ENCODE assay signal across 9 cellular contexts in genomic region chr19:55673889-55674288, GRCh38. TPM values are rescaled to one million over a fixed set of nuclear protein-coding genes. Genes with fewer than 3 reads are reported as not detected.
DNase-seq lines count a peak whose midpoint lies in the region; ATAC-seq, FAIRE-seq and TF ChIP-seq lines count a peak whose summit lies in the region.
"Had no signal": no experiment of that assay in that cellular context is flagged by ENCODE, and none has a peak within 500 bp of the region (broad histone marks: within the 10 kb centered on the region; RNA-seq: fewer than 3 reads in every experiment).

No MANE protein-coding gene starts in this region.

- peak overlapping the region; percentile 58 to 63; a peak in 3 of 4 replicates for H3K4me2 ChIP-seq in H1 (ENCODE audit: insufficient read depth in 1 of 2, low read depth in 2 of 2, low read length in 2 of 2)

- no peak overlapping the region for H3K18ac ChIP-seq in H1 (ENCODE audit: extremely low read depth, low read length)

- H3K23ac ChIP-seq in H1 (ENCODE audit: insufficient read length) = no peak overlapping the region

- no peak overlapping the region for H3K56ac ChIP-seq in H1 (replicated peaks; ENCODE audit: insufficient read length, low read depth, low read length)

- peaks cover 21 to 68% of the 10 kb centered on the region in 2 experiments for H3K79me2 ChIP-seq in H1 (ENCODE audit: control insufficient read depth in 1 of 2, insufficient read depth in 2 of 2, low read length in 2 of 2)

- no peak for FAIRE-seq in H1 (lab: Jason Lieb, UNC)
- FAIRE-seq: colon had no signal

- no peak overlapping the region for H2BK12ac ChIP-seq in H1 (ENCODE audit: low read depth, low read length)

- peak overlapping the region; percentile 82 for H3K27ac Mint-ChIP-seq in activated T-cell treated with anti-CD3 and anti-CD28 coated beads, Interleukin-2, amount 50 U/mL, for 72 hours

- H3K4me1 ChIP-seq in RWPE2 (ENCODE audit: insufficient read depth, poor library complexity, severe bottlenecking) (peaks cover 13% of the 10 kb centered on the region), H1 (replicated peaks in 1 of 4; ENCODE audit: control insufficient read depth in 3 of 4, insufficient read depth in 4 of 4, low read length in 3 of 4) (peaks cover 0 to 11% (median 6%) of the 10 kb centered on the region in 4 experiments; a peak in 5 of 7 replicates), stomach (peaks cover 39 to 91% (median 71%) of the 10 kb centered on the region in 4 donors), mucosa of descending colon (ENCODE audit: low read depth) (peaks cover 32% of the 10 kb centered on the region)

- no peak overlapping the region for H3K4ac ChIP-seq in H1 (replicated peaks; ENCODE audit: insufficient read length, low read depth, low read length)

- POLR2A ChIA-PET in H1 (lab: Charles Lee; ENCODE audit: partially characterized antibody) = interaction anchor here (0.9 to 2.5 kb wide), 8 partner anchors 9 to 34 kb away, joined by 3 to 18 read pairs (median 4); partner anchors contain the start of genes U2AF2 and ZNF580
- POLR2A ChIA-PET in HEK293T (lab: Yijun Ruan, JAX) = interaction anchor here (0.7 to 1.1 kb wide), 3 partner anchors 18 to 21 kb away, joined by 3 to 7 read pairs (median 4); partner anchors contain the start of gene U2AF2

- H4K20me1 ChIP-seq in H1 (replicated peaks in 1 of 2; ENCODE audit: control insufficient read depth in 1 of 2, insufficient read depth in 2 of 2, low read length in 2 of 2) = peaks cover 20 to 36% of the 10 kb centered on the region in 2 experiments

- H3K4me1 Mint-ChIP-seq in activated T-cell treated with anti-CD3 and anti-CD28 coated beads, Interleukin-2, amount 50 U/mL, for 72 hours (ENCODE audit: low read depth) = peaks cover 44% of the 10 kb centered on the region

- TF ChIP-seq CTCF in RWPE2 (IDR thresholded peaks at IDR 0.05; ENCODE audit: poor library complexity, severe bottlenecking) = no peak
- no peak for TF ChIP-seq CTCF in H1 (IDR thresholded peaks at IDR 0.05; ENCODE audit: control extremely low read depth in 1 of 3, insufficient read depth in 1 of 3, low read depth in 1 of 3, low read length in 3 of 3)
- no peak for TF ChIP-seq CTCF in stomach (IDR thresholded peaks at IDR 0.05)
- TF ChIP-seq CTCF in mucosa of descending colon (IDR thresholded peaks at IDR 0.05) = no peak

- no peaks in the 10 kb centered on the region for H3K27me3 ChIP-seq in RWPE2 (ENCODE audit: insufficient read depth, poor library complexity, severe bottlenecking)
- no peaks in the 10 kb centered on the region for H3K27me3 ChIP-seq in H1 (replicated peaks in 1 of 4; ENCODE audit: control insufficient read depth in 3 of 4, extremely low read depth in 1 of 4, insufficient read depth in 3 of 4, low read length in 3 of 4)
- no peaks in the 10 kb centered on the region for H3K27me3 ChIP-seq in stomach

- TF ChIP-seq EP300 in H1 (IDR thresholded peaks at IDR 0.05; ENCODE audit: borderline replicate concordance in 1 of 2, low read depth in 2 of 2, low read length in 2 of 2) (no peak), stomach (IDR thresholded peaks at IDR 0.05) (no peak)

- H3K27me3 Mint-ChIP-seq in activated T-cell treated with anti-CD3 and anti-CD28 coated beads, Interleukin-2, amount 50 U/mL, for 72 hours (ENCODE audit: low read depth) = no peaks in the 10 kb centered on the region

- no peak overlapping the region for H2BK15ac ChIP-seq in H1 (ENCODE audit: low read length)

- H3K27ac ChIP-seq in RWPE2 (ENCODE audit: poor library complexity, severe bottlenecking) = peak overlapping the region; percentile 59
- no peak overlapping the region for H3K27ac ChIP-seq in H1 (ENCODE audit: low read depth, low read length)
- H3K27ac ChIP-seq in stomach = peak overlapping the region in 3 of 5 donors; percentile 92 to 95 (median 94)

- H2AFZ ChIP-seq in H1 (ENCODE audit: low read length) = no peak overlapping the region

- no peak for TF ChIP-seq RAD21 in H1 (IDR thresholded peaks at IDR 0.05 in 1 of 2, conservative IDR thresholded peaks at IDR 0.05 in 1 of 2; ENCODE audit: low read depth in 2 of 2, low read length in 2 of 2)

- no peak overlapping the region for H2BK120ac ChIP-seq in H1 (replicated peaks; ENCODE audit: low read depth, low read length)

- no peak overlapping the region for H3K14ac ChIP-seq in H1 (ENCODE audit: insufficient read length)

- DNase-seq in activated T-cell treated with anti-CD3 and anti-CD28 coated beads, Interleukin-2, amount 50 U/mL, for 72 hours = no peak
- DNase-seq in activated T-cell treated with anti-CD3 and anti-CD28 coated beads for 4 hours = no peak
- no peak for DNase-seq in RWPE2 (ENCODE audit: low spot score)
- DNase-seq in H1 (ENCODE audit: low read depth in 1 of 2, low spot score in 2 of 2) = no peak
- no peak for DNase-seq in stomach
- no peak for DNase-seq in HEK293T (ENCODE audit: extremely low spot score)
- DNase-seq in NCI-H1092 treated with DMSO at 0.1 percent for 48 hours (lab: John Stamatoyannopoulos, UW) = no peak
- DNase-seq in mucosa of descending colon = no peak

- peaks cover 12% of the 10 kb centered on the region for H3K79me1 ChIP-seq in H1 (ENCODE audit: low read depth, low read length)

- peaks cover 5% of the 10 kb centered on the region; the same call in 1 of the 2 replicates for H3K23me2 ChIP-seq in H1 (ENCODE audit: low read depth, low read length)

- H3K4me3 Mint-ChIP-seq in activated T-cell treated with anti-CD3 and anti-CD28 coated beads, Interleukin-2, amount 50 U/mL, for 72 hours = peak overlapping the region in 1 of 2 donors; percentile 14

- peaks cover 8 to 19% of the 10 kb centered on the region in 2 donors for H3K36me3 Mint-ChIP-seq in activated T-cell treated with anti-CD3 and anti-CD28 coated beads, Interleukin-2, amount 50 U/mL, for 72 hours (ENCODE audit: insufficient read depth in 2 of 2)

- H3K36me3 ChIP-seq in RWPE2 (ENCODE audit: low read depth) = peaks cover 77% of the 10 kb centered on the region
- H3K36me3 ChIP-seq in H1 (ENCODE audit: control insufficient read depth in 2 of 4, insufficient read depth in 4 of 4, low read length in 3 of 4) = peaks cover 14 to 24% (median 22%) of the 10 kb centered on the region in 4 experiments
- H3K36me3 ChIP-seq in stomach = peaks cover 32 to 73% (median 67%) of the 10 kb centered on the region in 4 donors
- H3K36me3 ChIP-seq in mucosa of descending colon (ENCODE audit: low read depth) = peaks cover 3% of the 10 kb centered on the region

- no peak overlapping the region for H2BK20ac ChIP-seq in H1 (ENCODE audit: low read length)

- no peak overlapping the region for H4K91ac ChIP-seq in H1 (replicated peaks; ENCODE audit: insufficient read length, low read length)

- H3K4me3 ChIP-seq in RWPE2 (ENCODE audit: severe bottlenecking) (no peak overlapping the region), H1 (ENCODE audit: extremely low read depth in 1 of 4, insufficient read depth in 2 of 4, low read depth in 3 of 4, low read length in 4 of 4) (peak overlapping the region in 2 of 4 experiments; percentile 83 to 91; a peak in 2 of 8 replicates), stomach (peak overlapping the region in 1 of 4 donors; percentile 70), mucosa of descending colon (no peak overlapping the region)

- no peak for TF ChIP-seq POLR2A in H1 (IDR thresholded peaks at IDR 0.05; ENCODE audit: control extremely low read depth in 1 of 2, low read depth in 2 of 2, low read length in 2 of 2)
- TF ChIP-seq POLR2A in stomach (IDR thresholded peaks at IDR 0.05) = no peak

- H3K9ac ChIP-seq in H1 (replicated peaks in 1 of 4; ENCODE audit: extremely low read depth in 1 of 4, low read depth in 3 of 4, low read length in 3 of 4) = 0 out of 7 replicates have a peak overlapping the region, but pooled peaks of 1 of the 4 experiments have one; percentile 34

- 0 out of 2 replicates have a peak overlapping the region, but pooled peaks have one; percentile 78 for H2BK5ac ChIP-seq in H1 (ENCODE audit: low read depth, low read length)

- ATAC-seq in activated T-cell treated with anti-CD3 and anti-CD28 coated beads, Interleukin-2, amount 50 U/mL, for 72 hours (replicated peaks in 1 of 2) = no peak
- no peak for ATAC-seq in RWPE2 (ENCODE audit: low read depth)
- no peak for ATAC-seq in mucosa of descending colon

- CTCF ChIA-PET in H1 (lab: Charles Lee; ENCODE audit: partially characterized antibody) (no interaction called here), HEK293T (lab: Yijun Ruan, JAX) (no interaction called here)

- no peaks in the 10 kb centered on the region for H3K9me3 Mint-ChIP-seq in activated T-cell treated with anti-CD3 and anti-CD28 coated beads, Interleukin-2, amount 50 U/mL, for 72 hours

- intact Hi-C loops in stomach (cut with DNase I; ENCODE audit: low total_unique reads) = no loop called here
- intact Hi-C loops in mucosa of descending colon (cut with DNase I, micrococcal nuclease) = no loop called here

- H4K5ac ChIP-seq in H1 (ENCODE audit: insufficient read length, low read depth, low read length) = no peak overlapping the region

- H4K8ac ChIP-seq in H1 (ENCODE audit: extremely low read depth, insufficient read depth, low read length) = peak overlapping the region; percentile 59; the same call in 1 of the 2 replicates

- 86% methylated on average over 1 of the region's 15 CpGs; no CpG with 5 or more reads in 1 of the 2 experiments for WGBS in H1 (ENCODE audit: extremely low coverage in 1 of 2, insufficient coverage in 1 of 2, insufficient read length in 1 of 2, insufficient replicate concordance in 2 of 2, low coverage in 1 of 2, low lambda C conversion rate in 2 of 2, missing lambda C conversion rate in 1 of 2), 2 experiments
- WGBS in stomach, 5 donors = 66 to 76% (median 67%) methylated on average over 10 to 15 of the region's 15 CpGs

- 0 out of 2 replicates have a peak overlapping the region, but pooled peaks have one; percentile 65 for H2AK5ac ChIP-seq in H1 (ENCODE audit: low read depth, low read length)

- H3K9me3 ChIP-seq in RWPE2 (ENCODE audit: severe bottlenecking) (no peaks in the 10 kb centered on the region), H1 (ENCODE audit: insufficient read depth in 2 of 2, low read depth in 1 of 2, low read length in 1 of 2) (no peaks in the 10 kb centered on the region), stomach (no peaks in the 10 kb centered on the region), mucosa of descending colon (no peaks in the 10 kb centered on the region)

RNA-seq across cellular contexts. Expression of gene EPN1, which starts 1.1 kb away (rescaled TPM):
- 10 to 100 TPM; 33.8 to 40.5 TPM for total RNA-seq in activated T-cell treated with anti-CD3 and anti-CD28 coated beads, Interleukin-2, amount 50 U/mL, for 72 hours
- total RNA-seq in H1 (2021; fragmentation: NEBNext Ultra II Directional; extraction: Animal tissue kit (Norgen Biotek cat#: 25700)) = 200 and 206 TPM in 2 replicates
- polyA plus RNA-seq in H1 (2011; rRNA removed) = 49.6 and 116 TPM in 2 replicates
- polyA plus RNA-seq in H1 (2011; cell fraction: cytosol; rRNA removed) = 75.2 TPM
- polyA plus RNA-seq in H1 (2011; cell fraction: nucleus; rRNA removed) = 71.0 TPM
- polyA plus RNA-seq in H1 (2012, experiment 1 of 2) = 100 to 163 TPM (median 150 TPM) in 4 replicates
- polyA plus RNA-seq in H1 (2012, experiment 2 of 2) = 137 TPM
- polyA plus RNA-seq in H1 (2013, experiment 1 of 2) = 103 TPM
- polyA plus RNA-seq in H1 (2013, experiment 2 of 2) = 111 TPM
- 55.2 and 69.0 TPM in 2 replicates for polyA minus RNA-seq in H1 (2011; rRNA and poly(A)+ RNA removed)
- 133 TPM for polyA minus RNA-seq in H1 (2011; cell fraction: cytosol; rRNA and poly(A)+ RNA removed)
- 43.1 TPM for polyA minus RNA-seq in H1 (2011; cell fraction: nucleus; rRNA and poly(A)+ RNA removed)
- total RNA-seq in stomach = 100 to 1,000 TPM in 3 of 5 donors, 10 to 100 TPM in 2; 17.8 to 363 (median 184) TPM
- 100 to 1,000 TPM in 2 of 3 donors, 10 to 100 TPM in 1; 74.6 to 213 (median 183) TPM for polyA plus RNA-seq in stomach
- total RNA-seq in mucosa of descending colon = 100 to 1,000 TPM; 156 to 251 (median 192) TPM

RNA-seq across cellular contexts. Expression of gene U2AF2, which starts 19.1 kb away (rescaled TPM):
- total RNA-seq in activated T-cell treated with anti-CD3 and anti-CD28 coated beads, Interleukin-2, amount 50 U/mL, for 72 hours = 100 to 1,000 TPM; 128 to 137 TPM
- total RNA-seq in H1 (2021; fragmentation: NEBNext Ultra II Directional; extraction: Animal tissue kit (Norgen Biotek cat#: 25700)) = 252 and 269 TPM in 2 replicates
- polyA plus RNA-seq in H1 (2011; rRNA removed) (162 and 297 TPM in 2 replicates), stomach (10 to 100 TPM; 53.2 to 91.4 (median 62.2) TPM)
- 279 TPM for polyA plus RNA-seq in H1 (2011; cell fraction: cytosol; rRNA removed)
- polyA plus RNA-seq in H1 (2011; cell fraction: nucleus; rRNA removed) = 769 TPM
- 233 to 309 TPM (median 276 TPM) in 4 replicates for polyA plus RNA-seq in H1 (2012, experiment 1 of 2)
- polyA plus RNA-seq in H1 (2012, experiment 2 of 2) = 266 TPM
- polyA plus RNA-seq in H1 (2013, experiment 1 of 2) = 137 TPM
- polyA plus RNA-seq in H1 (2013, experiment 2 of 2) = 126 TPM
- polyA minus RNA-seq in H1 (2011; rRNA and poly(A)+ RNA removed) = 135 TPM in 2 replicates
- 185 TPM for polyA minus RNA-seq in H1 (2011; cell fraction: cytosol; rRNA and poly(A)+ RNA removed)
- 146 TPM for polyA minus RNA-seq in H1 (2011; cell fraction: nucleus; rRNA and poly(A)+ RNA removed)
- total RNA-seq in stomach (100 to 1,000 TPM in 4 of 5 donors, 10 to 100 TPM in 1; 70.5 to 463 (median 183) TPM), mucosa of descending colon (100 to 1,000 TPM; 162 to 194 (median 163) TPM)

RNA-seq across cellular contexts. Expression of gene CCDC106, which starts 25.9 kb away (rescaled TPM):
- total RNA-seq in activated T-cell treated with anti-CD3 and anti-CD28 coated beads, Interleukin-2, amount 50 U/mL, for 72 hours = 10 to 100 TPM; 13.8 to 21.7 TPM
- total RNA-seq in H1 (2021; fragmentation: NEBNext Ultra II Directional; extraction: Animal tissue kit (Norgen Biotek cat#: 25700)) = 19.1 and 20.1 TPM in 2 replicates
- polyA plus RNA-seq in H1 (2011; rRNA removed) (12.0 and 19.4 TPM in 2 replicates), stomach (10 to 100 TPM; 12.0 to 19.4 (median 14.1) TPM)
- polyA plus RNA-seq in H1 (2011; cell fraction: cytosol; rRNA removed) = 10.8 TPM
- 24.2 TPM for polyA plus RNA-seq in H1 (2011; cell fraction: nucleus; rRNA removed)
- polyA plus RNA-seq in H1 (2012, experiment 1 of 2) = 11.2 to 17.6 TPM (median 16.0 TPM) in 4 replicates
- polyA plus RNA-seq in H1 (2012, experiment 2 of 2) = 17.1 TPM
- polyA plus RNA-seq in H1 (2013, experiment 1 of 2) = 17.2 TPM
- polyA plus RNA-seq in H1 (2013, experiment 2 of 2) = 16.7 TPM
- polyA minus RNA-seq in H1 (2011; rRNA and poly(A)+ RNA removed) = 2.7 TPM in 2 replicates
- polyA minus RNA-seq in H1 (2011; cell fraction: cytosol; rRNA and poly(A)+ RNA removed) = 8.7 TPM
- polyA minus RNA-seq in H1 (2011; cell fraction: nucleus; rRNA and poly(A)+ RNA removed) = 5.9 TPM
- total RNA-seq in stomach (10 to 100 TPM in 3 of 5 donors, 1 to 10 TPM in 2; 3.5 to 25.5 (median 13.4) TPM), mucosa of descending colon (10 to 100 TPM in 1 of 3 donors, 1 to 10 TPM in 2; 5.5 to 14.8 (median 6.3) TPM)

RNA-seq across cellular contexts. Expression of gene ZNF581, which starts 30.4 kb away (rescaled TPM):
- total RNA-seq in activated T-cell treated with anti-CD3 and anti-CD28 coated beads, Interleukin-2, amount 50 U/mL, for 72 hours = 10 to 100 TPM; 43.1 to 50.7 TPM
- 73.0 and 76.0 TPM in 2 replicates for total RNA-seq in H1 (2021; fragmentation: NEBNext Ultra II Directional; extraction: Animal tissue kit (Norgen Biotek cat#: 25700))
- polyA plus RNA-seq in H1 (2011; rRNA removed) (76.1 and 97.6 TPM in 2 replicates), stomach (10 to 100 TPM; 14.9 to 27.8 (median 21.2) TPM)
- polyA plus RNA-seq in H1 (2011; cell fraction: cytosol; rRNA removed) = 74.2 TPM
- 78.2 TPM for polyA plus RNA-seq in H1 (2011; cell fraction: nucleus; rRNA removed)
- polyA plus RNA-seq in H1 (2012, experiment 1 of 2) = 51.9 to 85.8 TPM (median 82.3 TPM) in 4 replicates
- 104 TPM for polyA plus RNA-seq in H1 (2012, experiment 2 of 2)
- polyA plus RNA-seq in H1 (2013, experiment 1 of 2) = 41.3 TPM
- 39.4 TPM for polyA plus RNA-seq in H1 (2013, experiment 2 of 2)
- polyA minus RNA-seq in H1 (2011; rRNA and poly(A)+ RNA removed) = 50.6 and 79.5 TPM in 2 replicates
- 58.1 TPM for polyA minus RNA-seq in H1 (2011; cell fraction: cytosol; rRNA and poly(A)+ RNA removed)
- 41.2 TPM for polyA minus RNA-seq in H1 (2011; cell fraction: nucleus; rRNA and poly(A)+ RNA removed)
- total RNA-seq in stomach (10 to 100 TPM in 1 of 5 donors, 1 to 10 TPM in 4; 2.2 to 14.5 (median 5.3) TPM), mucosa of descending colon (10 to 100 TPM; 15.2 to 22.5 (median 20.1) TPM)

RNA-seq across cellular contexts. Expression of gene ZNF580, which starts 33.1 kb away (rescaled TPM):
- total RNA-seq in activated T-cell treated with anti-CD3 and anti-CD28 coated beads, Interleukin-2, amount 50 U/mL, for 72 hours = 10 to 100 TPM; 46.1 to 47.8 TPM
- total RNA-seq in H1 (2021; fragmentation: NEBNext Ultra II Directional; extraction: Animal tissue kit (Norgen Biotek cat#: 25700)) = 24.6 and 26.3 TPM in 2 replicates
- polyA plus RNA-seq in H1 (2011; rRNA removed) (12.0 and 25.4 TPM in 2 replicates), stomach (10 to 100 TPM; 18.6 to 26.9 (median 21.5) TPM)
- 12.6 TPM for polyA plus RNA-seq in H1 (2011; cell fraction: cytosol; rRNA removed)
- polyA plus RNA-seq in H1 (2011; cell fraction: nucleus; rRNA removed) = 28.3 TPM
- 21.8 to 34.3 TPM (median 31.2 TPM) in 4 replicates for polyA plus RNA-seq in H1 (2012, experiment 1 of 2)
- polyA plus RNA-seq in H1 (2012, experiment 2 of 2) = 20.7 TPM
- polyA plus RNA-seq in H1 (2013, experiment 1 of 2) = 18.6 TPM
- 17.5 TPM for polyA plus RNA-seq in H1 (2013, experiment 2 of 2)
- 3.1 and 4.8 TPM in 2 replicates for polyA minus RNA-seq in H1 (2011; rRNA and poly(A)+ RNA removed)
- 17.8 TPM for polyA minus RNA-seq in H1 (2011; cell fraction: cytosol; rRNA and poly(A)+ RNA removed)
- polyA minus RNA-seq in H1 (2011; cell fraction: nucleus; rRNA and poly(A)+ RNA removed) = 13.0 TPM
- total RNA-seq in stomach (10 to 100 TPM in 4 of 5 donors, not detected in 1; 10.6 to 55.0 (median 16.6) TPM), mucosa of descending colon (10 to 100 TPM; 29.6 to 46.0 (median 31.6) TPM)
